8 cellular contexts compared by ENCODE assay signal in the genomic region with DNA sequence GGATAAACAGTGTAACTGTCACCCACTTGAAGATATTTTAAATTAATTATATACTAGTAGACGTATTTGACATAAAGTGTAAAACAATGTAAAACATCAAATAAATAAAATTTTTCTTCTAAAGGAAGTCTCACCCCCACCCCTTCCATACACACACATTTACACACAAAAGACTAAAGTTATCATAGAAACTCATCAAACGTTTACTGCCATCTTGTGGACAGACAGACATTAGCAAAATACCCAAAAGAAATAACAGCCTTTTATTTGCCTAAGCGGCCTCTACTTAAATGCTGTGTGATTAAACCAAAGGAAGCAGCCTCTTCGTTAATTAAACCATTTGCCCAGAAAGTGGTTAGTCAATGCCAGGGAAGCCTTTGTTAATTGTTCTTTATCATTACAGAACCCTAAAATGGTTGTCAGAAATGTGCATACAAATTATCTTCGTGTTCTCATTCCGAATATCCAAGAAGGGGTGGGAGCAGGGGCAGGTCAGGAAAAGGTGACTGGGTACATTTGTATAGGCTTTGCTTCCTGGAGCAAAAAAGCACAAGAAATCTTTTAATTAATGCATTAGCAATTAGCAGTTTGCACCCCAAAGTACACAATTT.
DNase-seq lines count a peak whose midpoint lies in the region; ATAC-seq and TF ChIP-seq lines count a peak whose summit lies in the region.

No MANE protein-coding gene starts in this region.

- peak; percentile 16 for DNase-seq in AG09319 (ENCODE audit: extremely low read depth, low read depth)
- peak; percentile 90 for DNase-seq in NCI-H146 (lab: John Stamatoyannopoulos, UW)
- DNase-seq in WTC11 (ENCODE audit: low spot score): no peak
- DNase-seq in hepatocyte (ENCODE audit: low spot score): peak; percentile 66
- DNase-seq in thyroid gland: no peak
- DNase-seq in HuH-7.5 (ENCODE audit: low spot score): no peak

- H3K27ac ChIP-seq in hepatocyte (no peak overlapping the region), thyroid gland (no peak overlapping the region)

- TF ChIP-seq POLR2A in thyroid gland (IDR thresholded peaks at IDR 0.05): no peak

- H3K4me3 ChIP-seq in hepatocyte (no peak overlapping the region), thyroid gland (replicated peaks in 1 of 3) (no peak overlapping the region)

- H3K4me3 Mint-ChIP-seq in WTC11: no peak overlapping the region

- peak; percentile 51 for ATAC-seq in GM18517 (IDR thresholded peaks at IDR 0.05; ENCODE audit: unreplicated experiment)
- peak; percentile 38; the same call in 1 of the 2 replicates for ATAC-seq in WTC11
- no peak for ATAC-seq in HG03469 (IDR thresholded peaks at IDR 0.05; ENCODE audit: unreplicated experiment)

- H3K4me2 ChIP-seq in hepatocyte: no peak overlapping the region

- no peaks in the 10 kb centered on the region; the same call in 1 of the 2 replicates for H3K27me3 Mint-ChIP-seq in WTC11 (ENCODE audit: low read depth)

- H3K27me3 ChIP-seq in hepatocyte (no peaks in the 10 kb centered on the region), thyroid gland (no peaks in the 10 kb centered on the region)

- H3K4me1 Mint-ChIP-seq in WTC11: 0 out of 2 replicates have a peak, but pooled peaks cover 2% of the 10 kb centered on the region

- H3K9me2 ChIP-seq in hepatocyte (replicated peaks; ENCODE audit: insufficient read depth): no peaks in the 10 kb centered on the region

- H3K36me3 ChIP-seq in hepatocyte (replicated peaks; ENCODE audit: insufficient read depth, low read depth) (no peaks in the 10 kb centered on the region), thyroid gland (no peaks in the 10 kb centered on the region)

- TF ChIP-seq CTCF in AG09319 (IDR thresholded peaks at IDR 0.05; ENCODE audit: low read depth, low read length) (peak; percentile 60), WTC11 (IDR thresholded peaks at IDR 0.05) (peak; percentile 17; the same call in 1 of the 2 replicates), hepatocyte (IDR thresholded peaks at IDR 0.05; ENCODE audit: poor library complexity) (peak; percentile 77), thyroid gland (IDR thresholded peaks at IDR 0.05) (peak; percentile 43 to 86 (median 67))

- no peaks in the 10 kb centered on the region for H3K36me3 Mint-ChIP-seq in WTC11

- intact Hi-C loops in thyroid gland (cut with DNase I): loop anchor here (5.0 kb wide), 1 partner anchor 659 kb away; the partner anchor contains the start of gene SAMD5

- no peaks in the 10 kb centered on the region for H4K20me1 ChIP-seq in hepatocyte (ENCODE audit: insufficient read depth, poor library complexity, severe bottlenecking)

- H3K4me1 ChIP-seq in hepatocyte (ENCODE audit: insufficient read depth) (no peaks in the 10 kb centered on the region), thyroid gland (no peaks in the 10 kb centered on the region)

- no peak overlapping the region for H3K27ac Mint-ChIP-seq in WTC11

- H2AFZ ChIP-seq in hepatocyte: no peak overlapping the region

- no peaks in the 10 kb centered on the region for H3K9me3 ChIP-seq in hepatocyte (ENCODE audit: low read depth)
- no peaks in the 10 kb centered on the region for H3K9me3 ChIP-seq in thyroid gland

- POLR2A ChIA-PET in WTC11 (lab: Charles Lee): no interaction called here

- no peaks in the 10 kb centered on the region for H3K9me3 Mint-ChIP-seq in WTC11

- 35% methylated on average over 6 of the region's 6 CpGs for WGBS in hepatocyte (ENCODE audit: low lambda C conversion rate, missing lambda C conversion rate)
- WGBS in thyroid gland, 2 donors: 36 to 40% methylated on average over 6 of the region's 6 CpGs

- CTCF ChIA-PET in WTC11 (lab: Charles Lee): interaction anchor here (0.9 to 1.8 kb wide), 6 partner anchors 11 to 659 kb away, joined by 3 to 9 read pairs (median 8); no protein-coding TSS in a partner anchor

- H3K79me2 ChIP-seq in hepatocyte: no peaks in the 10 kb centered on the region

TF ChIP-seq in WTC11, 78 proteins besides CTCF, POLR2A, EP300 and RAD21:
- TF ChIP-seq MYBL2 (CRISPR knock-in tag; IDR thresholded peaks at IDR 0.05): no peak
- TF ChIP-seq GABPB1 (CRISPR knock-in tag; IDR thresholded peaks at IDR 0.05): no peak
- no peak for TF ChIP-seq E2F5 (CRISPR knock-in tag; IDR thresholded peaks at IDR 0.05)
- no peak for TF ChIP-seq NFATC4 (CRISPR knock-in tag; IDR thresholded peaks at IDR 0.05)
- TF ChIP-seq JAZF1 (CRISPR knock-in tag; IDR thresholded peaks at IDR 0.05): no peak
- no peak for TF ChIP-seq ESRRA (CRISPR knock-in tag; IDR thresholded peaks at IDR 0.05; ENCODE audit: borderline replicate concordance)
- TF ChIP-seq, protein P1, sequence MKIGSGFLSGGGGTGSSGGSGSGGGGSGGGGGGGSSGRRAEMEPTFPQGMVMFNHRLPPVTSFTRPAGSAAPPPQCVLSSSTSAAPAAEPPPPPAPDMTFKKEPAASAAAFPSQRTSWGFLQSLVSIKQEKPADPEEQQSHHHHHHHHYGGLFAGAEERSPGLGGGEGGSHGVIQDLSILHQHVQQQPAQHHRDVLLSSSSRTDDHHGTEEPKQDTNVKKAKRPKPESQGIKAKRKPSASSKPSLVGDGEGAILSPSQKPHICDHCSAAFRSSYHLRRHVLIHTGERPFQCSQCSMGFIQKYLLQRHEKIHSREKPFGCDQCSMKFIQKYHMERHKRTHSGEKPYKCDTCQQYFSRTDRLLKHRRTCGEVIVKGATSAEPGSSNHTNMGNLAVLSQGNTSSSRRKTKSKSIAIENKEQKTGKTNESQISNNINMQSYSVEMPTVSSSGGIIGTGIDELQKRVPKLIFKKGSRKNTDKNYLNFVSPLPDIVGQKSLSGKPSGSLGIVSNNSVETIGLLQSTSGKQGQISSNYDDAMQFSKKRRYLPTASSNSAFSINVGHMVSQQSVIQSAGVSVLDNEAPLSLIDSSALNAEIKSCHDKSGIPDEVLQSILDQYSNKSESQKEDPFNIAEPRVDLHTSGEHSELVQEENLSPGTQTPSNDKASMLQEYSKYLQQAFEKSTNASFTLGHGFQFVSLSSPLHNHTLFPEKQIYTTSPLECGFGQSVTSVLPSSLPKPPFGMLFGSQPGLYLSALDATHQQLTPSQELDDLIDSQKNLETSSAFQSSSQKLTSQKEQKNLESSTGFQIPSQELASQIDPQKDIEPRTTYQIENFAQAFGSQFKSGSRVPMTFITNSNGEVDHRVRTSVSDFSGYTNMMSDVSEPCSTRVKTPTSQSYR (CRISPR knock-in tag; IDR thresholded peaks at IDR 0.05): no peak
- no peak for TF ChIP-seq ZNF317 (CRISPR knock-in tag; IDR thresholded peaks at IDR 0.05; ENCODE audit: borderline replicate concordance, low read depth)
- no peak for TF ChIP-seq ZNF396 (CRISPR knock-in tag; IDR thresholded peaks at IDR 0.05; ENCODE audit: borderline replicate concordance)
- TF ChIP-seq TCF7 (CRISPR knock-in tag; IDR thresholded peaks at IDR 0.05; ENCODE audit: low read depth): no peak

Comparison
In these comparisons a context has a peak if more than half of its experiments do, and no peak if none do; other contexts are left out.
1. DNase-seq: peak in AG09319 (single experiment), NCI-H146 (single experiment) and hepatocyte (single experiment); none in WTC11 (single experiment), thyroid gland (0 of 2) and HuH-7.5 (single experiment).
2. CTCF ChIP-seq: peak in every context shown above with its lines; median percentile 77 in hepatocyte; 67 in thyroid gland; 60 in AG09319; 17 in WTC11.